7 cellular contexts compared by ENCODE assay signal in the genomic region with DNA sequence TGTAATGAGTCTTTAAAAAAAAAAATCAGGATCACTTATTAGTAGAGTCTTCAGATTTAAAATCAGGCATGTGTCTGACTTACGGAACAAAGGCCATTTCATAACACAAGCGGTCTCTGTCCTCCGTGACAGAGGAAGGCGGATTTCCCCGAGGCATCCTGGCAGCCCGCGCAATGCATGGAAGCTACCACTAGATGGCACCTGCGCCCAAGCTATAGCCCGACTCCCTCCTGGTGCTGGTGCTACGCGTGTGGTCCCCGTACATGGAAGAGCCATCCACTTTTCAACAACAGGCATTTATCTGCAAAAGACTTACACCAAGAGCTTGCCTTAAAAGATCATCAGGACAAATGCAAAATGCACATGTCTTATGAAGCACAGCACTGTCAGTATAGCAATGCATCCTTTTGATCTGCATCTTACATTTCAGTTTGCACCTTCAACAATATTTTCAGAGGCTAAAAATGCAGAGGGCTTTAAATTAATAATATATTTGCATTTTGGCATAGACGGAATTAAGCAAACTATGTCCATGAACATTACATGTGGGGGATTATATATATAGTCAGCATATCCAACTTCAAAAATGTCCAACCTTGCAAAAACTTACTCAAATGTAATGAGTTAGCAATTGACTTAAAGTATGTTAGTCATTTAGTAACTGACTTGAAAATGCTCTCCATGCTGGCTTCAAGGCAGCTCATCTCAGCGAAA.
DNase-seq lines count a peak whose midpoint lies in the region; ATAC-seq and TF ChIP-seq lines count a peak whose summit lies in the region.

No MANE protein-coding gene starts in this region.

- H3K4me1 Mint-ChIP-seq in T-helper 2 cell treated with Interferon-gamma antibody and Interleukin-4, amounts not matched to agents 5 μg/mL and 100 μg/mL, for 36 hours (ENCODE audit: low read depth): peaks cover 6% of the 10 kb centered on the region

- ATAC-seq in GM18505 (IDR thresholded peaks at IDR 0.05; ENCODE audit: unreplicated experiment) (peak; percentile 85), HG02852 (IDR thresholded peaks at IDR 0.05; ENCODE audit: unreplicated experiment) (peak; percentile 96)

- 15 to 18% methylated on average over 14 of the region's 14 CpGs for WGBS in sigmoid colon, 2 donors

- no peak for TF ChIP-seq EP300 in sigmoid colon (IDR thresholded peaks at IDR 0.05)

- H3K27me3 ChIP-seq in right atrium auricular region (no peaks in the 10 kb centered on the region), sigmoid colon (no peaks in the 10 kb centered on the region)

- H3K4me1 ChIP-seq in right atrium auricular region: peaks cover 0 to 6% of the 10 kb centered on the region in 2 donors
- H3K4me1 ChIP-seq in sigmoid colon: peaks cover 0 to 22% (median 4%) of the 10 kb centered on the region in 4 donors

- H3K4me3 ChIP-seq in right atrium auricular region: no peak overlapping the region
- H3K4me3 ChIP-seq in sigmoid colon: no peak overlapping the region

- H3K27me3 Mint-ChIP-seq in T-helper 2 cell treated with Interferon-gamma antibody and Interleukin-4, amounts not matched to agents 5 μg/mL and 100 μg/mL, for 36 hours (ENCODE audit: low read depth): peaks cover 18% of the 10 kb centered on the region

- H3K9me3 ChIP-seq in right atrium auricular region: no peaks in the 10 kb centered on the region
- H3K9me3 ChIP-seq in sigmoid colon: no peaks in the 10 kb centered on the region

- no peaks in the 10 kb centered on the region for H3K9me3 Mint-ChIP-seq in T-helper 2 cell treated with Interferon-gamma antibody and Interleukin-4, amounts not matched to agents 5 μg/mL and 100 μg/mL, for 36 hours

- H3K27ac ChIP-seq in right atrium auricular region: no peak overlapping the region
- H3K27ac ChIP-seq in sigmoid colon: no peak overlapping the region

- DNase-seq in NCI-H1436 (lab: John Stamatoyannopoulos, UW) (peak; percentile 40), amygdala (lab: John Stamatoyannopoulos, UW) (peak; percentile 15 to 94 (median 76)), right atrium auricular region (ENCODE audit: low spot score) (peak; percentile 90), sigmoid colon (peak; percentile 94)
- peak; percentile 58 for DNase-seq in T-helper 2 cell treated with Interferon-gamma antibody and Interleukin-4, amounts not matched to agents 5 μg/mL and 100 μg/mL, for 36 hours (ENCODE audit: low spot score)

- no peak overlapping the region for H3K27ac Mint-ChIP-seq in T-helper 2 cell treated with Interferon-gamma antibody and Interleukin-4, amounts not matched to agents 5 μg/mL and 100 μg/mL, for 36 hours

- TF ChIP-seq CTCF in right atrium auricular region (IDR thresholded peaks at IDR 0.05) (peak; percentile 85 to 98), sigmoid colon (IDR thresholded peaks at IDR 0.05) (peak; percentile 83 to 97 (median 94))

- H3K36me3 Mint-ChIP-seq in T-helper 2 cell treated with Interferon-gamma antibody and Interleukin-4, amounts not matched to agents 5 μg/mL and 100 μg/mL, for 36 hours (ENCODE audit: low read depth): no peaks in the 10 kb centered on the region

- TF ChIP-seq POLR2A in GM18505 (IDR thresholded peaks at IDR 0.05; ENCODE audit: borderline replicate concordance, extremely low read depth, insufficient read depth, insufficient read length) (no peak), sigmoid colon (IDR thresholded peaks at IDR 0.05) (no peak)

- H3K36me3 ChIP-seq in right atrium auricular region: no peaks in the 10 kb centered on the region
- H3K36me3 ChIP-seq in sigmoid colon: no peaks in the 10 kb centered on the region

- intact Hi-C loops in sigmoid colon (cut with DNase I): loop anchor here (1.0 to 5.0 kb wide), 4 partner anchors 98 to 310 kb away; a partner anchor contains a TSS

- H3K4me3 Mint-ChIP-seq in T-helper 2 cell treated with Interferon-gamma antibody and Interleukin-4, amounts not matched to agents 5 μg/mL and 100 μg/mL, for 36 hours: no peak overlapping the region

Comparison
In these comparisons a context has a peak if more than half of its experiments do, and no peak if none do; other contexts are left out.
1. DNase-seq: peak in every context shown above with its lines; median percentile 94 in sigmoid colon; 90 in right atrium auricular region; 76 in amygdala; 58 in T-helper 2 cell treated with Interferon-gamma antibody and Interleukin-4, amounts not matched to agents 5 μg/mL and 100 μg/mL, for 36 hours; 40 in NCI-H1436.